20 cellular contexts compared by ENCODE assay signal in the genomic region with DNA sequence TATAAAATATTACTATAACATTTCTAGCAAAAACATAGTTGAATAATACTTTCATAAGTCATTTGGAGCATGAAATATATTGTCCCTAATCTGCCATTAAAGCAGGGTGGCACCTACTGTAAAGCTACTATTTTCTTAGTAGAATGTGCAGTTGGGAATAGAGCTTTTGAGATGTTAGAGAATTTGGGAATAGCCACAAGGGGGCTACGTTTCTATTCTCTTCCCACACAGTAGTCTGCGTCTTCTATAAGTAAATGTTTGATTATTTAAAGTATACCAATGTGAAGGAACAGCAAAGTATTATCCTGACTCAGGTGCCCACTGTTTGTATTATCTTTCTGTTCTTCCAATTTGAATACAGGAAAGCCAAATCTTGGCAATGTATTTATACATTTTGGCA.
DNase-seq lines count a peak whose midpoint lies in the region; ATAC-seq, FAIRE-seq and TF ChIP-seq lines count a peak whose summit lies in the region.
"Had no signal": no experiment of that assay in that cellular context is flagged by ENCODE, and none has a peak within 500 bp of the region (broad histone marks: within the 10 kb centered on the region; RNA-seq: fewer than 3 reads in every experiment).

No MANE protein-coding gene starts in this region.

- H3K9me3 ChIP-seq in BE2C (no peaks in the 10 kb centered on the region), small intestine (ENCODE audit: control insufficient read depth, low read depth) (no peaks in the 10 kb centered on the region), MM.1S (replicated peaks; ENCODE audit: insufficient read depth, low read length) (no peaks in the 10 kb centered on the region)
- H3K9me3 ChIP-seq: adrenal gland, mucosa of descending colon had no signal

- WGBS in small intestine, 3 donors, result 7 to 18% (median 13%) methylated on average over 2 of the region's 2 CpGs

- no peaks in the 10 kb centered on the region for H3K9me2 ChIP-seq in MM.1S (replicated peaks; ENCODE audit: insufficient read depth, low read length)

- no peaks in the 10 kb centered on the region for H4K20me1 ChIP-seq in MM.1S (ENCODE audit: insufficient read depth, low read length)
- H4K20me1 ChIP-seq: BLaER1 treated with 17β-estradiol and CSF1 and Interleukin-3, amounts not matched to agents 10 nM and 100 nM had no signal

- no peak for FAIRE-seq in small intestine (lab: Jason Lieb, UNC)
- FAIRE-seq: G401.6, GM19239, islet of Langerhans, RCC 7860 had no signal

- no peak overlapping the region for H3K4me2 ChIP-seq in MM.1S (ENCODE audit: low read depth, low read length)

- H3K36me3 ChIP-seq in BE2C (no peaks in the 10 kb centered on the region), small intestine (ENCODE audit: control insufficient read depth in 2 of 2, insufficient read depth in 2 of 2, low read length in 2 of 2) (no peaks in the 10 kb centered on the region), MM.1S (replicated peaks; ENCODE audit: insufficient read depth, low read length) (no peaks in the 10 kb centered on the region)
- H3K36me3 ChIP-seq: adrenal gland; BLaER1 treated with 17β-estradiol and CSF1 and Interleukin-3, amounts not matched to agents 10 nM and 100 nM had no signal

- H3K27ac ChIP-seq in small intestine (ENCODE audit: low read depth in 1 of 2, low read length in 1 of 2) (no peak overlapping the region), MM.1S (ENCODE audit: low read length) (no peak overlapping the region)
- H3K27ac ChIP-seq: adrenal gland had no signal

- no peak for ATAC-seq in GM21717 (IDR thresholded peaks at IDR 0.05; ENCODE audit: unreplicated experiment)
- ATAC-seq: activated T-cell treated with anti-CD3 and anti-CD28 coated beads, Interleukin-2, amount 50 U/mL, for 4 hours; mucosa of descending colon had no signal

- DNase-seq in BE2C, result no peak
- DNase-seq in HT1080 (ENCODE audit: low read depth), result peak; percentile 28
- peak in 1 of 2 donors; percentile 43 for DNase-seq in cardiac fibroblast (ENCODE audit: low read depth in 2 of 2)
- DNase-seq in iPS-NIHi7 (ENCODE audit: extremely low spot score), result peak; percentile 20
- no peak for DNase-seq in small intestine
- DNase-seq in MM.1S, result no peak
- DNase-seq in glomerular visceral epithelial cell (ENCODE audit: extremely low spot score), result no peak
- DNase-seq: activated CD4-positive, alpha-beta T cell treated with anti-CD3 and anti-CD28 coated beads for 48 hours; activated T-cell treated with anti-CD3 and anti-CD28 coated beads, Interleukin-2, amount 50 U/mL, for 4 hours; adrenal gland; foreskin melanocyte; mucosa of descending colon; NCI-H510A; trophoblast cell had no signal

- no peaks in the 10 kb centered on the region for H3F3A ChIP-seq in MM.1S (ENCODE audit: insufficient read depth, low read length)

- no peaks in the 10 kb centered on the region for H3K4me1 ChIP-seq in BE2C
- no peaks in the 10 kb centered on the region for H3K4me1 ChIP-seq in small intestine (ENCODE audit: control insufficient read depth in 2 of 2, insufficient read depth in 1 of 2, low read depth in 1 of 2, low read length in 1 of 2)
- no peaks in the 10 kb centered on the region for H3K4me1 ChIP-seq in MM.1S (ENCODE audit: low read length)
- H3K4me1 ChIP-seq: adrenal gland had no signal

- no peak overlapping the region for H2AFZ ChIP-seq in MM.1S (ENCODE audit: low read length)

- no peaks in the 10 kb centered on the region for H3K79me2 ChIP-seq in MM.1S (ENCODE audit: low read length)

- peak; percentile 32 for TF ChIP-seq CTCF in BE2C (IDR thresholded peaks at IDR 0.05; ENCODE audit: low read depth, low read length)
- peak; percentile 17 for TF ChIP-seq CTCF in cardiac fibroblast (IDR thresholded peaks at IDR 0.05; ENCODE audit: low read depth, low read length)
- TF ChIP-seq CTCF in MM.1S (IDR thresholded peaks at IDR 0.05; ENCODE audit: low read length), result no peak

- H3K27me3 ChIP-seq in BE2C (no peaks in the 10 kb centered on the region), small intestine (ENCODE audit: control insufficient read depth in 2 of 2, insufficient read depth in 2 of 2, low read length in 2 of 2) (no peaks in the 10 kb centered on the region), MM.1S (replicated peaks; ENCODE audit: insufficient read depth, low read length) (no peaks in the 10 kb centered on the region)
- H3K27me3 ChIP-seq: adrenal gland; BLaER1 treated with 17β-estradiol and CSF1 and Interleukin-3, amounts not matched to agents 10 nM and 100 nM had no signal

- no peak overlapping the region for H3K4me3 ChIP-seq in BE2C (ENCODE audit: low read depth, low read length)
- H3K4me3 ChIP-seq in cardiac fibroblast (replicated peaks in 1 of 2; ENCODE audit: low read depth in 2 of 2, low read length in 2 of 2), result no peak overlapping the region
- no peak overlapping the region for H3K4me3 ChIP-seq in small intestine (ENCODE audit: low read depth in 1 of 2, low read length in 2 of 2)
- no peak overlapping the region for H3K4me3 ChIP-seq in MM.1S (ENCODE audit: low read length)
- H3K4me3 ChIP-seq: adrenal gland; BLaER1 treated with 17β-estradiol and CSF1 and Interleukin-3, amounts not matched to agents 10 nM and 100 nM; mucosa of descending colon had no signal

- no peak overlapping the region for H3K9ac ChIP-seq in MM.1S (ENCODE audit: low read length)
- H3K9ac ChIP-seq: BLaER1 treated with 17β-estradiol and CSF1 and Interleukin-3, amounts not matched to agents 10 nM and 100 nM had no signal

Comparison
In these comparisons a context has a peak if more than half of its experiments do, and no peak if none do; other contexts are left out.
1. DNase-seq: peak in HT1080 (single experiment) and iPS-NIHi7 (single experiment); none in BE2C (single experiment), small intestine (single experiment), MM.1S (single experiment) and glomerular visceral epithelial cell (single experiment).